8 cellular contexts compared by ENCODE assay signal in genomic region chr10:71836594-71836970, GRCh38. TPM values are rescaled to one million over a fixed set of nuclear protein-coding genes. Genes with fewer than 3 reads are reported as not detected.
DNase-seq lines count a peak whose midpoint lies in the region; ATAC-seq and TF ChIP-seq lines count a peak whose summit lies in the region.

No MANE protein-coding gene starts in this region.

- CTCF ChIA-PET in CD4-positive, alpha-beta T cell (lab: Charles Lee): interaction anchor here (1.4 kb wide), 2 partner anchors 9 to 60 kb away, joined by 3 to 11 read pairs; no protein-coding TSS in a partner anchor

- H2AFZ ChIP-seq in GM23338: no peak overlapping the region

- no peaks in the 10 kb centered on the region for H3K27me3 Mint-ChIP-seq in CD4-positive, alpha-beta T cell
- peaks cover 14% of the 10 kb centered on the region for H3K27me3 Mint-ChIP-seq in GM23338 (ENCODE audit: insufficient read depth, low read depth, poor library complexity)

- peak overlapping the region; percentile 20 for H3K4me2 ChIP-seq in GM23338

- no peak for DNase-seq in CD4-positive, alpha-beta T cell
- DNase-seq in GM23338 (ENCODE audit: low spot score) (no peak), adipocyte (ENCODE audit: low read depth) (peak; percentile 11), lower lobe of right lung (no peak), iPS-NIHi11 (ENCODE audit: low spot score) (no peak), kidney glomerular epithelial cell (lab: John Stamatoyannopoulos, UW) (no peak)

- H3K4me1 Mint-ChIP-seq in CD4-positive, alpha-beta T cell (ENCODE audit: low read depth): peaks cover 57% of the 10 kb centered on the region
- peaks cover 51% of the 10 kb centered on the region for H3K4me1 Mint-ChIP-seq in GM23338

- peaks cover 44% of the 10 kb centered on the region for H3K4me1 ChIP-seq in GM23338 (ENCODE audit: insufficient read depth)
- peaks cover 74% of the 10 kb centered on the region for H3K4me1 ChIP-seq in adipocyte (ENCODE audit: control insufficient read depth, insufficient read depth, low read length)
- H3K4me1 ChIP-seq in lower lobe of right lung: peaks cover 92% of the 10 kb centered on the region

- H3K27me3 ChIP-seq in CD4-positive, alpha-beta T cell (ENCODE audit: control insufficient read depth, insufficient read depth, low read length): no peaks in the 10 kb centered on the region
- H3K27me3 ChIP-seq in GM23338 (ENCODE audit: insufficient read depth): no peaks in the 10 kb centered on the region
- H3K27me3 ChIP-seq in adipocyte (replicated peaks; ENCODE audit: control insufficient read depth, insufficient read depth, low read length): no peaks in the 10 kb centered on the region
- no peaks in the 10 kb centered on the region for H3K27me3 ChIP-seq in lower lobe of right lung (ENCODE audit: low read depth)

- peak overlapping the region; percentile 39 for H3K9ac ChIP-seq in adipocyte (ENCODE audit: low read length)

- H3F3A ChIP-seq in GM23338 (replicated peaks; ENCODE audit: low read depth): no peaks in the 10 kb centered on the region; the same call in 1 of the 2 replicates

- H3K27ac Mint-ChIP-seq in CD4-positive, alpha-beta T cell: peak overlapping the region; percentile 45
- peak overlapping the region; percentile 91 for H3K27ac Mint-ChIP-seq in GM23338

- TF ChIP-seq CTCF in CD4-positive, alpha-beta T cell (IDR thresholded peaks at IDR 0.05): no peak
- no peak for TF ChIP-seq CTCF in GM23338 (conservative IDR thresholded peaks at IDR 0.05; ENCODE audit: low read depth in 2 of 2)
- TF ChIP-seq CTCF in lower lobe of right lung (IDR thresholded peaks at IDR 0.05): no peak

- no peak overlapping the region for H3K4me3 Mint-ChIP-seq in CD4-positive, alpha-beta T cell
- H3K4me3 Mint-ChIP-seq in GM23338: no peak overlapping the region

- H3K4me3 ChIP-seq in GM23338: no peak overlapping the region
- H3K4me3 ChIP-seq in adipocyte (ENCODE audit: low read length): peak overlapping the region; percentile 23
- H3K4me3 ChIP-seq in lower lobe of right lung: no peak overlapping the region

- POLR2A ChIA-PET in CD4-positive, alpha-beta T cell (lab: Charles Lee): interaction anchor here (1.3 kb wide), 1 partner anchor 15 kb away, joined by 3 read pairs; the partner anchor contains the start of gene PSAP

- peaks cover 28% of the 10 kb centered on the region for H3K36me3 Mint-ChIP-seq in CD4-positive, alpha-beta T cell (ENCODE audit: low read depth)
- H3K36me3 Mint-ChIP-seq in GM23338 (ENCODE audit: low read depth): peaks cover 11% of the 10 kb centered on the region; the same call in 2 of the 3 replicates

- H3K36me3 ChIP-seq in GM23338 (ENCODE audit: insufficient read depth) (no peaks in the 10 kb centered on the region), adipocyte (ENCODE audit: control insufficient read depth, insufficient read depth, low read length, severe bottlenecking) (peaks cover 32% of the 10 kb centered on the region), lower lobe of right lung (peaks cover 45% of the 10 kb centered on the region)

- intact Hi-C loops in CD4-positive, alpha-beta T cell (cut with DNase I, micrococcal nuclease): loop anchor here in 1 of 2 experiments (2.0 kb wide), 1 partner anchor 60 kb away; no protein-coding TSS in a partner anchor
- intact Hi-C loops in lower lobe of right lung (cut with DNase I): no loop called here

- peaks cover 96% of the 10 kb centered on the region for H3K79me2 ChIP-seq in GM23338 (replicated peaks; ENCODE audit: insufficient read depth)

- H4K20me1 ChIP-seq in GM23338 (replicated peaks; ENCODE audit: insufficient read depth): peaks cover 85% of the 10 kb centered on the region

- no peaks in the 10 kb centered on the region for H3K9me2 ChIP-seq in GM23338 (ENCODE audit: insufficient read depth)

- no peak for ATAC-seq in CD4-positive, alpha-beta T cell (ENCODE audit: poor library complexity)
- ATAC-seq in GM23338 (no peak), lower lobe of right lung (peak in 1 of 2 donors; percentile 25), HG02970 (IDR thresholded peaks at IDR 0.05; ENCODE audit: low FRiP score, unreplicated experiment) (no peak), HG02571 (IDR thresholded peaks at IDR 0.05; ENCODE audit: unreplicated experiment) (no peak)

- H3K9me3 ChIP-seq in CD4-positive, alpha-beta T cell (ENCODE audit: control insufficient read depth, low read length): no peaks in the 10 kb centered on the region
- no peaks in the 10 kb centered on the region for H3K9me3 ChIP-seq in adipocyte (ENCODE audit: control insufficient read depth, low read length)
- H3K9me3 ChIP-seq in lower lobe of right lung: no peaks in the 10 kb centered on the region

- no peaks in the 10 kb centered on the region for H3K9me3 Mint-ChIP-seq in CD4-positive, alpha-beta T cell
- no peaks in the 10 kb centered on the region for H3K9me3 Mint-ChIP-seq in GM23338

- H3K27ac ChIP-seq in CD4-positive, alpha-beta T cell (ENCODE audit: low read depth, low read length): no peak overlapping the region
- H3K27ac ChIP-seq in GM23338 (ENCODE audit: low read depth) (peak overlapping the region; percentile 42; the same call in 1 of the 2 replicates), lower lobe of right lung (peak overlapping the region; percentile 60)

TF ChIP-seq in GM23338, 12 proteins besides CTCF, POLR2A, EP300 and RAD21:
- TF ChIP-seq ZNF114 (CRISPR knock-in tag; IDR thresholded peaks at IDR 0.05): no peak
- TF ChIP-seq REST (IDR thresholded peaks at IDR 0.05; ENCODE audit: unreplicated experiment): no peak
- no peak for TF ChIP-seq ZNF331 (CRISPR knock-in tag; IDR thresholded peaks at IDR 0.05; ENCODE audit: low read depth)
- TF ChIP-seq STAT1 (IDR thresholded peaks at IDR 0.05; ENCODE audit: unreplicated experiment): no peak
- no peak for TF ChIP-seq EZH2phosphoT487 (IDR thresholded peaks at IDR 0.05; ENCODE audit: unreplicated experiment)
- TF ChIP-seq ETS1 (IDR thresholded peaks at IDR 0.05): no peak

RNA-seq across cellular contexts. Expression of gene PSAP, which starts 14.5 kb away (rescaled TPM):
- total RNA-seq in CD4-positive, alpha-beta T cell: 100 to 1,000 TPM; 191 to 206 TPM
- total RNA-seq in GM23338 (2014; rRNA removed; shearing (Covaris generic)): 362 and 391 TPM in 2 replicates
- polyA plus RNA-seq in GM23338 (2016; fragmentation: Nextera tagmentation; extraction: Ambion mirVana): 144 and 151 TPM in 2 replicates
- total RNA-seq in lower lobe of right lung: 2,019 TPM
